ENCODE assay signal across 22 cellular contexts in genomic region chr1:54262244-54262643, GRCh38.
"Had no signal": no experiment of that assay in that cellular context is flagged by ENCODE, and none has a peak within 500 bp of the region (broad histone marks: within the 10 kb centered on the region; RNA-seq: fewer than 3 reads in every experiment).

No MANE protein-coding gene starts in this region.

- ATAC-seq: heart right ventricle; stimulated activated naive CD8-positive, alpha-beta T cell treated with anti-CD3 and anti-CD28 coated beads, Interleukin-15, Interleukin-2, amounts not matched to agents 100 U/mL and 50 U/mL, for 24 hours had no signal

- H3K9me3 Mint-ChIP-seq: endodermal cell, memory B cell, mesothelial cell of epicardium had no signal

- H3K4me3 ChIP-seq: coronary artery, heart right ventricle, left lung, lower lobe of right lung, right atrium auricular region, sigmoid colon, skin epidermis, suprapubic skin, thyroid gland, upper lobe of left lung, uterus had no signal

- H3K27ac Mint-ChIP-seq: memory B cell had no signal

- H3K27me3 ChIP-seq: heart right ventricle, left lung, neutrophil, right atrium auricular region, sigmoid colon, suprapubic skin, thyroid gland, upper lobe of left lung, uterus had no signal

- H3K27me3 Mint-ChIP-seq: memory B cell had no signal

- DNase-seq: effector CD4-positive, alpha-beta T cell; endodermal cell; foreskin melanocyte; heart right ventricle; hypothalamus; islet precursor cell; left lung; lower lobe of right lung; posterior cingulate gyrus; sigmoid colon; stimulated activated CD4-positive, alpha-beta T cell treated with anti-CD3 and anti-CD28 coated beads, Interleukin-12 subunit alpha, Interleukin-12 subunit beta, amount 100 ng/mL, for 4 hours; stimulated activated naive CD8-positive, alpha-beta T cell treated with anti-CD3 and anti-CD28 coated beads, Interleukin-15, Interleukin-2, amounts not matched to agents 100 U/mL and 50 U/mL, for 24 hours; upper lobe of left lung; uterus had no signal

- H3K9me3 ChIP-seq: heart right ventricle, left lung, lower lobe of right lung, neutrophil, right atrium auricular region, sigmoid colon, suprapubic skin, thyroid gland, upper lobe of left lung, uterus had no signal

- H3K4me3 Mint-ChIP-seq: endodermal cell, memory B cell, mesothelial cell of epicardium had no signal

- H3K36me3 ChIP-seq: left lung, lower lobe of right lung, neutrophil, right atrium auricular region, sigmoid colon, suprapubic skin, thyroid gland, uterus had no signal

- H3K27ac ChIP-seq: coronary artery, heart right ventricle, left lung, lower lobe of right lung, neutrophil, right atrium auricular region, sigmoid colon, suprapubic skin, thyroid gland, upper lobe of left lung, uterus had no signal
